ENCODE assay signal across 8 cellular contexts in genomic region chr22:37561209-37562048, GRCh38. TPM values are rescaled to one million over a fixed set of nuclear protein-coding genes. Genes with fewer than 3 reads are reported as not detected.
DNase-seq lines count a peak whose midpoint lies in the region; ATAC-seq and TF ChIP-seq lines count a peak whose summit lies in the region.

No MANE protein-coding gene starts in this region.

- no peaks in the 10 kb centered on the region for H3K9me3 ChIP-seq in tibial nerve

- intact Hi-C loops in left cardiac atrium (cut with DNase I): loop anchor here in 1 of 2 donors (10.0 kb wide), 1 partner anchor 247 kb away; no protein-coding TSS in a partner anchor

- TF ChIP-seq EP300 in Ishikawa (IDR thresholded peaks at IDR 0.05; ENCODE audit: borderline replicate concordance) (peak; percentile 36; the same call in 1 of the 2 replicates), tibial nerve (IDR thresholded peaks at IDR 0.05) (peak; percentile 78 to 91)

- ATAC-seq in left cardiac atrium (peak; percentile 62 to 67), GM18861 (IDR thresholded peaks at IDR 0.05; ENCODE audit: unreplicated experiment) (no peak)

- H3K4me1 Mint-ChIP-seq in T-helper 1 cell treated with Interleukin-12 subunit alpha and Interleukin-12 subunit beta and Interleukin-4 antibody, amounts not matched to agents 30 μg/mL and 1 μg/mL, for 36 hours (ENCODE audit: low read depth): peaks cover 23% of the 10 kb centered on the region

- peak overlapping the region; percentile 49 for H3K27ac Mint-ChIP-seq in T-helper 1 cell treated with Interleukin-12 subunit alpha and Interleukin-12 subunit beta and Interleukin-4 antibody, amounts not matched to agents 30 μg/mL and 1 μg/mL, for 36 hours

- peak overlapping the region; percentile 97 to 100 (median 100) for H3K27ac ChIP-seq in tibial nerve

- H3K4me1 ChIP-seq in tibial nerve: peaks cover 0 to 72% (median 48%) of the 10 kb centered on the region in 4 donors

- H3K9me3 Mint-ChIP-seq in T-helper 1 cell treated with Interleukin-12 subunit alpha and Interleukin-12 subunit beta and Interleukin-4 antibody, amounts not matched to agents 30 μg/mL and 1 μg/mL, for 36 hours: no peaks in the 10 kb centered on the region

- peaks cover 70% of the 10 kb centered on the region for H3K27me3 Mint-ChIP-seq in T-helper 1 cell treated with Interleukin-12 subunit alpha and Interleukin-12 subunit beta and Interleukin-4 antibody, amounts not matched to agents 30 μg/mL and 1 μg/mL, for 36 hours (ENCODE audit: low read depth)

- peaks cover 0 to 8% (median 0%) of the 10 kb centered on the region in 3 donors for H3K36me3 ChIP-seq in tibial nerve

- TF ChIP-seq CTCF in tibial nerve (IDR thresholded peaks at IDR 0.05): peak; percentile 79 to 94 (median 92)

- no peaks in the 10 kb centered on the region for H3K27me3 ChIP-seq in tibial nerve

- TF ChIP-seq POLR2A in tibial nerve (IDR thresholded peaks at IDR 0.05): peak; percentile 42 to 67

- WGBS in tibial nerve, 2 donors: 0 to 1% methylated on average over 48 to 57 of the region's 57 CpGs

- peaks cover 2% of the 10 kb centered on the region for H3K36me3 Mint-ChIP-seq in T-helper 1 cell treated with Interleukin-12 subunit alpha and Interleukin-12 subunit beta and Interleukin-4 antibody, amounts not matched to agents 30 μg/mL and 1 μg/mL, for 36 hours (ENCODE audit: low read depth)

- TF ChIP-seq RAD21 in Ishikawa (IDR thresholded peaks at IDR 0.05; ENCODE audit: low read depth): peak; percentile 52

- peak overlapping the region; percentile 65 to 100 (median 95) for H3K4me3 ChIP-seq in tibial nerve

- DNase-seq in COR-L47 (lab: John Stamatoyannopoulos, UW): peak; percentile 30
- DNase-seq in amniotic stem cell (lab: John Stamatoyannopoulos, UW): peak; percentile 87
- DNase-seq in left cardiac atrium: peak; percentile 93
- peak; percentile 88 for DNase-seq in pons (ENCODE audit: low spot score)
- peak; percentile 96 to 99 for DNase-seq in tibial nerve (ENCODE audit: low spot score in 2 of 2)

- peak overlapping the region; percentile 73 for H3K4me3 Mint-ChIP-seq in T-helper 1 cell treated with Interleukin-12 subunit alpha and Interleukin-12 subunit beta and Interleukin-4 antibody, amounts not matched to agents 30 μg/mL and 1 μg/mL, for 36 hours

TF ChIP-seq in Ishikawa, 13 proteins besides CTCF, POLR2A, EP300 and RAD21:
- TF ChIP-seq EGR1 (IDR thresholded peaks at IDR 0.05) (peak; percentile 97), TAF1 (IDR thresholded peaks at IDR 0.05; ENCODE audit: low read depth) (peak; percentile 27; the same call in 1 of the 2 replicates), CEBPB (IDR thresholded peaks at IDR 0.05) (peak; percentile 95), NFIC (IDR thresholded peaks at IDR 0.05) (peak; percentile 49; the same call in 1 of the 2 replicates), ZBTB7A (IDR thresholded peaks at IDR 0.05; ENCODE audit: low read depth) (peak; percentile 31; the same call in 1 of the 2 replicates), MAX (IDR thresholded peaks at IDR 0.05) (peak; percentile 97), TCF12 (IDR thresholded peaks at IDR 0.05; ENCODE audit: low read depth) (peak; percentile 30; the same call in 1 of the 2 replicates), TEAD4 (IDR thresholded peaks at IDR 0.05) (no peak), CREB1 (IDR thresholded peaks at IDR 0.05; ENCODE audit: low read depth) (no peak), REST (IDR thresholded peaks at IDR 0.05; ENCODE audit: low read depth) (0 out of 2 replicates have a peak, but pooled peaks have one; percentile 25), USF1 (IDR thresholded peaks at IDR 0.05) (peak; percentile 63), YY1 (IDR thresholded peaks at IDR 0.05; ENCODE audit: low read depth) (no peak), FOXM1 (IDR thresholded peaks at IDR 0.05; ENCODE audit: borderline replicate concordance, low read depth) (no peak)

RNA-seq across cellular contexts. Expression of gene CDC42EP1, which starts 1.1 kb away (rescaled TPM):
- total RNA-seq in left cardiac atrium: 10 to 100 TPM; 20.9 to 44.6 TPM
- 10 to 100 TPM; 28.4 to 53.4 (median 33.4) TPM for total RNA-seq in tibial nerve

RNA-seq across cellular contexts. Expression of gene LGALS2, which starts 18.5 kb away (rescaled TPM):
- total RNA-seq in left cardiac atrium: not detected
- not detected for total RNA-seq in tibial nerve

RNA-seq across cellular contexts. Expression of gene CARD10, which starts 42.2 kb away (rescaled TPM):
- total RNA-seq in left cardiac atrium (1 to 10 TPM; 7.7 to 9.2 TPM), tibial nerve (10 to 100 TPM; 12.5 to 21.6 (median 17.0) TPM)

RNA-seq across cellular contexts. Expression of gene GGA1, which starts 47.2 kb away (rescaled TPM):
- total RNA-seq in left cardiac atrium (10 to 100 TPM; 24.4 to 26.6 TPM), tibial nerve (10 to 100 TPM; 66.3 to 99.0 (median 77.2) TPM)

Comparison
In these comparisons a context has a peak if more than half of its experiments do, and no peak if none do; other contexts are left out.
1. DNase-seq: peak in every context shown above with its lines; median percentile 98 in tibial nerve; 93 in left cardiac atrium; 88 in pons; 87 in amniotic stem cell; 30 in COR-L47.